In the genomic region with DNA sequence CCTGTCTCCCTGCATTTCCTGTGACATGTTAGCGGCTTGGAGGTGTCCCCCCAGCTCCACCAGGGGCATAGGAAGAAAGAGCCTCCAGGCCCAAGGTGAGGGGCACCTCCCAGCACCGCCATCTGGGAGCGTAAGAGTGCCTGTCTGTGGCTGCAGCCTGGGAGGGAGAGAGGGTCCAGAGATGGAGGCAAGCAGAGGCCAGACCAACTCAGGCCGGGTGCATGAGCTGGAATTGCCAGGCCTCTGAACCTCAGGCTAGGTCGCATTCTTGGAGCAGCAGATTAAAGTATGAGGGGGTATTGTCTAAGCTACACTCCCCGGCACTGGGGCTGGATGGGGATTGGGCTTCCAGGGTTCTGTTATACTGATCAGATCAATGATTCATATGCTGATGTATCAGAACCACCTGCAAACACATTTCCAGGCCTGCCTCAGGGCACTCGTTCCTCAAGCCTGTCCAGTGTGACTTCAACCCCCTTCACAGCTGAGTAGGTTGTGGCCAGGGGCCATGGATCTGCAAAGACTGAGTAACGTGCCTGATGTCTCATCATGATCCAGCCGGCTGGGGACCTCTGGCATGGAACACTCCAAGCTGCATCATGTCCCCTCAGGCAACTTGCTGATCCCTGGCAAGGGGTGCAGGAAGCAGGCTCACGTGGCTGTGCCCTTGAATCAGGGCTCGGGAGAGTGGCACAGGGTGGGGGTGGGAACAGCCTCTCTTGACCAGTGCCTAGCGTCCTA, we compare ENCODE assay signal across 11 cellular contexts.
DNase-seq lines count a peak whose midpoint lies in the region; ATAC-seq and TF ChIP-seq lines count a peak whose summit lies in the region.
"Had no signal": no experiment of that assay in that cellular context is flagged by ENCODE, and none has a peak within 500 bp of the region (broad histone marks: within the 10 kb centered on the region; RNA-seq: fewer than 3 reads in every experiment).

No MANE protein-coding gene starts in this region.

- H3K4me1 Mint-ChIP-seq in activated CD4-positive, alpha-beta T cell treated with anti-CD3 and anti-CD28 coated beads, Interleukin-2, amount 10 ng/mL, durations not matched to agents 24 days and 14 days, result peaks cover 32% of the 10 kb centered on the region
- peaks cover 42 to 46% of the 10 kb centered on the region in 2 donors for H3K4me1 Mint-ChIP-seq in stimulated activated naive B cell treated with anti-CD40 and anti-IgM and Interleukin-4, amounts not matched to agents 10 μg/mL and 1 μg/mL and 100 μg/mL, for 72 hours

- DNase-seq in activated CD4-positive, alpha-beta T cell treated with anti-CD3 and anti-CD28 coated beads, Interleukin-2, amount 10 ng/mL, durations not matched to agents 24 days and 14 days, result no peak
- DNase-seq in activated CD4-positive, alpha-beta T cell treated with anti-CD3 and anti-CD28 coated beads, Interleukin-2, amount 50 U/mL, for 4 hours, result no peak
- DNase-seq in T1000 (lab: John Stamatoyannopoulos, UW), result peak; percentile 96
- DNase-seq in fibroblast of the aortic adventitia (ENCODE audit: low read depth), result peak; percentile 56
- no peak for DNase-seq in stimulated activated naive B cell treated with anti-CD40 and anti-IgM and Interleukin-4, amounts not matched to agents 10 μg/mL and 1 μg/mL and 100 μg/mL, for 72 hours
- no peak for DNase-seq in NCI-H1048 (lab: John Stamatoyannopoulos, UW)
- no peak for DNase-seq in mesenteric fat pad (ENCODE audit: low spot score)
- no peak for DNase-seq in cortex of kidney (lab: John Stamatoyannopoulos, UW)
- DNase-seq: NCI-H1417, uterus had no signal

- peak overlapping the region; percentile 93 for H3K27ac Mint-ChIP-seq in activated CD4-positive, alpha-beta T cell treated with anti-CD3 and anti-CD28 coated beads, Interleukin-2, amount 10 ng/mL, durations not matched to agents 24 days and 14 days
- H3K27ac Mint-ChIP-seq in stimulated activated naive B cell treated with anti-CD40 and anti-IgM and Interleukin-4, amounts not matched to agents 10 μg/mL and 1 μg/mL and 100 μg/mL, for 72 hours, result peak overlapping the region; percentile 77

- H3K36me3 Mint-ChIP-seq in activated CD4-positive, alpha-beta T cell treated with anti-CD3 and anti-CD28 coated beads, Interleukin-2, amount 10 ng/mL, durations not matched to agents 24 days and 14 days (ENCODE audit: low read depth), result no peaks in the 10 kb centered on the region
- peaks cover 1 to 10% of the 10 kb centered on the region in 2 donors for H3K36me3 Mint-ChIP-seq in stimulated activated naive B cell treated with anti-CD40 and anti-IgM and Interleukin-4, amounts not matched to agents 10 μg/mL and 1 μg/mL and 100 μg/mL, for 72 hours

- no peaks in the 10 kb centered on the region for H3K27me3 Mint-ChIP-seq in activated CD4-positive, alpha-beta T cell treated with anti-CD3 and anti-CD28 coated beads, Interleukin-2, amount 10 ng/mL, durations not matched to agents 24 days and 14 days
- H3K27me3 Mint-ChIP-seq in stimulated activated naive B cell treated with anti-CD40 and anti-IgM and Interleukin-4, amounts not matched to agents 10 μg/mL and 1 μg/mL and 100 μg/mL, for 72 hours, result no peaks in the 10 kb centered on the region

- ATAC-seq in stimulated activated naive B cell treated with anti-CD40 and anti-IgM and Interleukin-4, amounts not matched to agents 10 μg/mL and 1 μg/mL and 100 μg/mL, for 72 hours (replicated peaks), result no peak

- no peak overlapping the region for H3K4me3 ChIP-seq in fibroblast of the aortic adventitia (ENCODE audit: low read depth, low read length)
- H3K4me3 ChIP-seq: skin epidermis, uterus had no signal

- intact Hi-C loops in activated CD4-positive, alpha-beta T cell treated with anti-CD3 and anti-CD28 coated beads, Interleukin-2, amount 10 ng/mL, durations not matched to agents 24 days and 14 days (cut with micrococcal nuclease), result loop anchor here (2.0 to 5.0 kb wide), 2 partner anchors 120 to 211 kb away; no protein-coding TSS in a partner anchor

- H3K9me3 Mint-ChIP-seq in activated CD4-positive, alpha-beta T cell treated with anti-CD3 and anti-CD28 coated beads, Interleukin-2, amount 10 ng/mL, durations not matched to agents 24 days and 14 days, result peaks cover 7% of the 10 kb centered on the region
- peaks cover 0 to 4% of the 10 kb centered on the region in 2 donors for H3K9me3 Mint-ChIP-seq in stimulated activated naive B cell treated with anti-CD40 and anti-IgM and Interleukin-4, amounts not matched to agents 10 μg/mL and 1 μg/mL and 100 μg/mL, for 72 hours

- no peak overlapping the region for H3K4me3 Mint-ChIP-seq in activated CD4-positive, alpha-beta T cell treated with anti-CD3 and anti-CD28 coated beads, Interleukin-2, amount 10 ng/mL, durations not matched to agents 24 days and 14 days
- no peak overlapping the region for H3K4me3 Mint-ChIP-seq in stimulated activated naive B cell treated with anti-CD40 and anti-IgM and Interleukin-4, amounts not matched to agents 10 μg/mL and 1 μg/mL and 100 μg/mL, for 72 hours

- no peak for TF ChIP-seq CTCF in fibroblast of the aortic adventitia (IDR thresholded peaks at IDR 0.05; ENCODE audit: insufficient read depth, low read length)

Comparison
In these comparisons a context has a peak if more than half of its experiments do, and no peak if none do; other contexts are left out.
1. DNase-seq: peak in T1000 (single experiment) and fibroblast of the aortic adventitia (single experiment); none in activated CD4-positive, alpha-beta T cell treated with anti-CD3 and anti-CD28 coated beads, Interleukin-2, amount 10 ng/mL, durations not matched to agents 24 days and 14 days (single experiment), activated CD4-positive, alpha-beta T cell treated with anti-CD3 and anti-CD28 coated beads, Interleukin-2, amount 50 U/mL, for 4 hours (0 of 2), stimulated activated naive B cell treated with anti-CD40 and anti-IgM and Interleukin-4, amounts not matched to agents 10 μg/mL and 1 μg/mL and 100 μg/mL, for 72 hours (single experiment), NCI-H1048 (single experiment), mesenteric fat pad (single experiment) and cortex of kidney (single experiment).